Comparison of ENCODE assay signal across 14 cellular contexts in the genomic region with DNA sequence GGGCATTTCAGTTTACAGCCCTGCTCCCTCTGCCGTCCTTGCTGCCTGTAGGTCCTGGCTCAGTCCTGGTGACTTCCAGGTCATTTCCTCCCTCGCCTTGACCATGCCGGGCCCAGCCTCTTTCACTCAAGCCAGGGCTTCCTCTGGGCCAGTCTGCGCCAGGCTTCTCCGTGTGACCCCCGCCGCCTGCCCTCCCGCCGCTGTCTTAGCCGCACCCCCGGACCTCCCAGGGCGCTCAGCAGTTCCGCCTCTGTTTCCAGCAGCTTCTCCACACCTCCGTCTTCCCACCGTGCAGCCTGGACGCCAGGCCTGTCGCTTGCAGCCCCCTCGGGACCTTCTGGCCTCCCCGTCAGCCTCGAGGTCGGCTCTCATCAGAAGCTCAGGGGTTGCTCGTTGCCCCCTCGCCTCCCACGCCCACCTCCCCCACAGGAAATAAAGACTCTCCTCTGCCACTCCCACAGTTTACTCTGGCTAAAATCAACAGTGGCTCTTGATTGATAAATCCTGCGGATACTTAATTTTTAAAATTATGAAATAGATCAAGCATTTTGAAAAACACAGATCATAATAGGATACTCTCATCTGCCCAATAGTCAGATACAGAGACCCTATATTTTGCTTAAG.
DNase-seq lines count a peak whose midpoint lies in the region; ATAC-seq and TF ChIP-seq lines count a peak whose summit lies in the region.
"Had no signal": no experiment of that assay in that cellular context is flagged by ENCODE, and none has a peak within 500 bp of the region (broad histone marks: within the 10 kb centered on the region; RNA-seq: fewer than 3 reads in every experiment).

No MANE protein-coding gene starts in this region.

- TF ChIP-seq CTCF in right atrium auricular region (IDR thresholded peaks at IDR 0.05) (no peak), epithelial cell of proximal tubule (conservative IDR thresholded peaks at IDR 0.05; ENCODE audit: low read depth, low read length) (no peak), upper lobe of left lung (IDR thresholded peaks at IDR 0.05) (no peak)

- TF ChIP-seq POLR2A in upper lobe of left lung (IDR thresholded peaks at IDR 0.05): no peak

- TF ChIP-seq EP300 in upper lobe of left lung (IDR thresholded peaks at IDR 0.05): no peak

- ATAC-seq in Right ventricle myocardium inferior: no peak
- peak; percentile 43 to 53 for ATAC-seq in upper lobe of left lung (ENCODE audit: low FRiP score in 2 of 2)
- ATAC-seq in stimulated activated naive B cell treated with anti-CD40 and anti-IgM and Interleukin-4, amounts not matched to agents 10 μg/mL and 1 μg/mL and 100 μg/mL, for 72 hours (replicated peaks): no peak
- ATAC-seq: A549; activated T-cell treated with anti-CD3 and anti-CD28 coated beads, Interleukin-2, amount 50 U/mL, for 4 hours had no signal

- H3K27ac ChIP-seq in right atrium auricular region (no peak overlapping the region), upper lobe of left lung (peak overlapping the region in 3 of 4 donors; percentile 8 to 31 (median 17))
- H3K27ac ChIP-seq: parathyroid adenoma had no signal

- no peak overlapping the region for H3K27ac Mint-ChIP-seq in stimulated activated naive B cell treated with anti-CD40 and anti-IgM and Interleukin-4, amounts not matched to agents 10 μg/mL and 1 μg/mL and 100 μg/mL, for 72 hours
- H3K27ac Mint-ChIP-seq: activated B cell treated with CpG ODN at 0.5 μM for 24 hours had no signal

- H3K4me1 ChIP-seq in right atrium auricular region (no peaks in the 10 kb centered on the region), upper lobe of left lung (peaks cover 0 to 4% (median 0%) of the 10 kb centered on the region in 4 donors)
- H3K4me1 ChIP-seq: A549, parathyroid adenoma had no signal

- intact Hi-C loops in Right ventricle myocardium inferior (cut with DNase I): no loop called here

- H3K27me3 ChIP-seq in right atrium auricular region (no peaks in the 10 kb centered on the region), upper lobe of left lung (no peaks in the 10 kb centered on the region)

- no peaks in the 10 kb centered on the region for H3K9me3 Mint-ChIP-seq in stimulated activated naive B cell treated with anti-CD40 and anti-IgM and Interleukin-4, amounts not matched to agents 10 μg/mL and 1 μg/mL and 100 μg/mL, for 72 hours
- H3K9me3 Mint-ChIP-seq: activated B cell treated with CpG ODN at 0.5 μM for 24 hours; activated T-cell treated with anti-CD3 and anti-CD28 coated beads, Interleukin-2, amount 50 U/mL, for 4 hours had no signal

- H3K9me3 ChIP-seq in right atrium auricular region (no peaks in the 10 kb centered on the region), upper lobe of left lung (no peaks in the 10 kb centered on the region)
- H3K9me3 ChIP-seq: A549 had no signal

- H3K36me3 Mint-ChIP-seq in stimulated activated naive B cell treated with anti-CD40 and anti-IgM and Interleukin-4, amounts not matched to agents 10 μg/mL and 1 μg/mL and 100 μg/mL, for 72 hours: no peaks in the 10 kb centered on the region

- H3K27me3 Mint-ChIP-seq in stimulated activated naive B cell treated with anti-CD40 and anti-IgM and Interleukin-4, amounts not matched to agents 10 μg/mL and 1 μg/mL and 100 μg/mL, for 72 hours: no peaks in the 10 kb centered on the region

- WGBS in upper lobe of left lung, 2 donors: 26 to 41% methylated on average over 23 to 25 of the region's 25 CpGs

- peak; percentile 56 for DNase-seq in Right ventricle myocardium inferior (ENCODE audit: missing footprints)
- no peak for DNase-seq in right atrium auricular region (ENCODE audit: low spot score)
- DNase-seq in epithelial cell of proximal tubule (ENCODE audit: low read depth): no peak
- peak; percentile 28 for DNase-seq in medulla oblongata (ENCODE audit: extremely low spot score)
- peak; percentile 30 to 75 for DNase-seq in upper lobe of left lung
- DNase-seq in KG1 (lab: John Stamatoyannopoulos, UW): no peak
- no peak for DNase-seq in stimulated activated naive B cell treated with anti-CD40 and anti-IgM and Interleukin-4, amounts not matched to agents 10 μg/mL and 1 μg/mL and 100 μg/mL, for 72 hours
- no peak for DNase-seq in RPMI8226
- DNase-seq: activated B cell treated with CpG ODN at 0.5 μM for 24 hours; activated T-cell treated with anti-CD3 and anti-CD28 coated beads, Interleukin-2, amount 50 U/mL, for 4 hours; NCI-H446 treated with DMSO at 0.1 percent for 48 hours; stimulated activated CD4-positive, alpha-beta T cell treated with anti-CD3 and anti-CD28 coated beads, Interleukin-4, amount 100 ng/mL, for 24 hours had no signal

- no peaks in the 10 kb centered on the region for H3K36me3 ChIP-seq in right atrium auricular region
- no peaks in the 10 kb centered on the region for H3K36me3 ChIP-seq in upper lobe of left lung

- H3K4me1 Mint-ChIP-seq in stimulated activated naive B cell treated with anti-CD40 and anti-IgM and Interleukin-4, amounts not matched to agents 10 μg/mL and 1 μg/mL and 100 μg/mL, for 72 hours: peaks cover 2 to 5% of the 10 kb centered on the region in 2 donors
- H3K4me1 Mint-ChIP-seq: activated B cell treated with CpG ODN at 0.5 μM for 24 hours had no signal

- H3K4me3 Mint-ChIP-seq in stimulated activated naive B cell treated with anti-CD40 and anti-IgM and Interleukin-4, amounts not matched to agents 10 μg/mL and 1 μg/mL and 100 μg/mL, for 72 hours: no peak overlapping the region
- H3K4me3 Mint-ChIP-seq: activated B cell treated with CpG ODN at 0.5 μM for 24 hours; activated T-cell treated with anti-CD3 and anti-CD28 coated beads, Interleukin-2, amount 50 U/mL, for 4 hours had no signal

- H3K4me3 ChIP-seq in right atrium auricular region: no peak overlapping the region
- peak overlapping the region; percentile 35 for H3K4me3 ChIP-seq in epithelial cell of proximal tubule (ENCODE audit: low read depth, low read length)
- H3K4me3 ChIP-seq in upper lobe of left lung: peak overlapping the region in 2 of 4 donors; percentile 15 to 20
- H3K4me3 ChIP-seq: A549 had no signal

Comparison
In these comparisons a context has a peak if more than half of its experiments do, and no peak if none do; other contexts are left out.
1. DNase-seq: peak in Right ventricle myocardium inferior (single experiment), medulla oblongata (single experiment) and upper lobe of left lung (2 of 2); none in right atrium auricular region (single experiment), epithelial cell of proximal tubule (single experiment), KG1 (single experiment), stimulated activated naive B cell treated with anti-CD40 and anti-IgM and Interleukin-4, amounts not matched to agents 10 μg/mL and 1 μg/mL and 100 μg/mL, for 72 hours (single experiment) and RPMI8226 (single experiment).
2. ATAC-seq: peak in upper lobe of left lung (2 of 2); none in Right ventricle myocardium inferior (single experiment) and stimulated activated naive B cell treated with anti-CD40 and anti-IgM and Interleukin-4, amounts not matched to agents 10 μg/mL and 1 μg/mL and 100 μg/mL, for 72 hours (0 of 2).
3. H3K27ac ChIP-seq: peak in upper lobe of left lung (3 of 4); none in right atrium auricular region (0 of 2).